In genomic region chr16:8971416-8971815, GRCh38 we compare ENCODE assay signal across 27 cellular contexts.
"Had no signal": no experiment of that assay in that cellular context is flagged by ENCODE, and none has a peak within 500 bp of the region (broad histone marks: within the 10 kb centered on the region; RNA-seq: fewer than 3 reads in every experiment).

No MANE protein-coding gene starts in this region.

- H3K4me2 ChIP-seq: neural progenitor cell, smooth muscle cell had no signal

- H3K9ac ChIP-seq: neural progenitor cell, parathyroid adenoma had no signal

- H3K36me3 ChIP-seq: neural progenitor cell, ovary, spleen, suprapubic skin, tibial artery, transverse colon, upper lobe of right lung, uterus had no signal

- H2AFZ ChIP-seq: neural progenitor cell, parathyroid adenoma had no signal

- H3K27ac ChIP-seq: neural progenitor cell, ovary, parathyroid adenoma, psoas muscle, skin epidermis, spleen, suprapubic skin, testis, tibial artery, transverse colon, upper lobe of right lung, uterus had no signal

- ATAC-seq: natural killer cell; psoas muscle; right cardiac atrium; sciatic nerve; stimulated activated memory B cell treated with anti-CD40 and anti-IgM and Interleukin-4, amounts not matched to agents 10 μg/mL and 1 μg/mL and 100 μg/mL, for 72 hours; stimulated activated naive CD8-positive, alpha-beta T cell treated with anti-CD3 and anti-CD28 coated beads, Interleukin-15, amount 100 ng/mL, for 72 hours; stimulated activated naive CD8-positive, alpha-beta T cell treated with anti-CD3 and anti-CD28 coated beads, Interleukin-15, Interleukin-2, amounts not matched to agents 100 U/mL and 50 U/mL, for 24 hours; upper lobe of right lung had no signal

- H3K27me3 ChIP-seq: ovary, spleen, suprapubic skin, testis, tibial artery, transverse colon, upper lobe of right lung, uterus had no signal

- H3K79me2 ChIP-seq: parathyroid adenoma had no signal

- DNase-seq: natural killer cell; occipital lobe; ovary; psoas muscle; right cardiac atrium; spleen; stimulated activated CD4-positive, alpha-beta T cell treated with anti-CD3 and anti-CD28 coated beads, Interleukin-12 subunit alpha, Interleukin-12 subunit beta, amount 100 ng/mL, for 4 hours; stimulated activated CD4-positive, alpha-beta T cell treated with anti-CD3 and anti-CD28 coated beads, Interleukin-1b, Interleukin-23, amount 100 ng/mL, for 48 hours; stimulated activated CD4-positive, alpha-beta T cell treated with anti-CD3 and anti-CD28 coated beads, Interleukin-4, amount 100 ng/mL, for 1 hour; stimulated activated CD4-positive, alpha-beta T cell treated with anti-CD3 and anti-CD28 coated beads, Interleukin-4, amount 100 ng/mL, for 4 hours; stimulated activated CD8-positive, alpha-beta memory T cell treated with anti-CD3 and anti-CD28 coated beads, Interleukin-4, amount 100 ng/mL, for 48 hours; stimulated activated naive CD4-positive, alpha-beta T cell; stimulated activated naive CD8-positive, alpha-beta T cell treated with anti-CD3 and anti-CD28 coated beads, Interleukin-15, amount 100 ng/mL, for 72 hours; stimulated activated naive CD8-positive, alpha-beta T cell treated with anti-CD3 and anti-CD28 coated beads, Interleukin-15, Interleukin-2, amounts not matched to agents 100 U/mL and 50 U/mL, for 24 hours; substantia nigra; testis; tibial artery; transverse colon; upper lobe of right lung; uterus had no signal

- H3K4me1 ChIP-seq: psoas muscle, testis, tibial artery, upper lobe of right lung, uterus had no signal

- H3K4me3 ChIP-seq: neural progenitor cell, ovary, psoas muscle, skin epidermis, smooth muscle cell, spleen, suprapubic skin, testis, tibial artery, transverse colon, upper lobe of right lung, uterus had no signal

- H3K9me3 ChIP-seq: ovary, psoas muscle, spleen, suprapubic skin, testis, tibial artery, transverse colon, upper lobe of right lung, uterus had no signal
